9 cellular contexts compared by ENCODE assay signal in genomic region chr9:130847306-130848217, GRCh38. TPM values are rescaled to one million over a fixed set of nuclear protein-coding genes. Genes with fewer than 3 reads are reported as not detected.
A peak's percentile ranks its signal among the peaks of the same experiment; 100 is the strongest.
DNase-seq lines count a peak whose midpoint lies in the region; ATAC-seq and TF ChIP-seq lines count a peak whose summit lies in the region.
"Had no signal": no experiment of that assay in that cellular context is flagged by ENCODE, and none has a peak within 500 bp of the region (broad histone marks: within the 10 kb centered on the region; RNA-seq: fewer than 3 reads in every experiment).

No MANE protein-coding gene starts in this region.

- peaks cover 87% of the 10 kb centered on the region for H3F3A ChIP-seq in GM23248 (ENCODE audit: insufficient read depth)

- H3K9me2 ChIP-seq in GM23248 (ENCODE audit: insufficient read depth): no peaks in the 10 kb centered on the region

- no peak for TF ChIP-seq CTCF in adrenal gland (IDR thresholded peaks at IDR 0.05)

- H2AFZ ChIP-seq in GM23248: no peak overlapping the region

- peak overlapping the region; percentile 79 for H3K9ac ChIP-seq in GM23248

- peaks cover 65% of the 10 kb centered on the region for H3K4me1 ChIP-seq in GM23248 (ENCODE audit: insufficient read depth)
- peaks cover 32 to 51% of the 10 kb centered on the region in 2 donors for H3K4me1 ChIP-seq in adrenal gland (replicated peaks in 1 of 2)

- H3K4me3 ChIP-seq in GM23248: peak overlapping the region; percentile 61
- H3K4me3 ChIP-seq in adrenal gland: peak overlapping the region in 1 of 4 donors; percentile 37

- H3K27ac ChIP-seq in GM23248 (peak overlapping the region; percentile 96), adrenal gland (peak overlapping the region; percentile 76 to 94 (median 90))

- H4K20me1 ChIP-seq in GM23248 (ENCODE audit: insufficient read depth): no peaks in the 10 kb centered on the region

- H3K9me3 ChIP-seq in GM23248 (ENCODE audit: low read depth) (no peaks in the 10 kb centered on the region), adrenal gland (replicated peaks in 1 of 3) (no peaks in the 10 kb centered on the region)

- DNase-seq in GM23248 (peak; percentile 99), adrenal gland (peak in 6 of 7 donors; percentile 65 to 85 (median 84)), left cardiac atrium (peak; percentile 84), renal cortical epithelial cell (ENCODE audit: low read depth) (peak; percentile 98), SW480 (ENCODE audit: low spot score) (no peak), NCI-H2171 (lab: John Stamatoyannopoulos, UW) (no peak)
- DNase-seq: activated CD4-positive, alpha-beta memory T cell treated with anti-CD3 and anti-CD28 coated beads, Interleukin-2, amount 10 ng/mL, durations not matched to agents 7 days and 5 days had no signal

- WGBS in GM23248 (ENCODE audit: low coverage in 1 of 2, low lambda C conversion rate in 2 of 2, missing lambda C conversion rate in 2 of 2), 2 experiments: 1% methylated on average over 13 of the region's 13 CpGs
- 21 to 37% (median 26%) methylated on average over 13 of the region's 13 CpGs for WGBS in adrenal gland, 4 donors

- H3K4me2 ChIP-seq in GM23248 (ENCODE audit: unreplicated experiment): peak overlapping the region; percentile 84

- TF ChIP-seq POLR2A in adrenal gland (IDR thresholded peaks at IDR 0.05): peak in 1 of 2 donors; percentile 55

- H3K27me3 ChIP-seq in GM23248 (replicated peaks; ENCODE audit: insufficient read depth) (no peaks in the 10 kb centered on the region), adrenal gland (no peaks in the 10 kb centered on the region)

- H3K36me3 ChIP-seq in GM23248 (ENCODE audit: low read depth) (no peaks in the 10 kb centered on the region), adrenal gland (replicated peaks in 1 of 2) (no peaks in the 10 kb centered on the region)

- intact Hi-C loops in adrenal gland (cut with DNase I) (no loop called here), left cardiac atrium (cut with DNase I) (loop anchor here in 1 of 2 donors (5.0 kb wide), 1 partner anchor 135 kb away; no protein-coding TSS in a partner anchor)

- in situ Hi-C loops in GM23248 (cut with MboI): no loop called here

- ATAC-seq in left cardiac atrium (peak; percentile 89 to 90), HG03039 (IDR thresholded peaks at IDR 0.05; ENCODE audit: unreplicated experiment) (no peak), GM19023 (IDR thresholded peaks at IDR 0.05; ENCODE audit: unreplicated experiment) (no peak)

- H3K79me2 ChIP-seq in GM23248 (ENCODE audit: insufficient read depth): peaks cover 74% of the 10 kb centered on the region

RNA-seq across cellular contexts. Expression of gene ABL1, which starts 12.5 kb away (rescaled TPM):
- 66.1 and 68.2 TPM in 2 replicates for total RNA-seq in GM23248 (2014; rRNA removed; shearing (Covaris generic))
- polyA plus RNA-seq in GM23248 (2016; fragmentation: Nextera tagmentation; extraction: Ambion mirVana): 22.0 and 22.9 TPM in 2 replicates
- 10 to 100 TPM; 32.2 to 83.2 (median 55.9) TPM for total RNA-seq in adrenal gland
- 10 to 100 TPM; 30.0 to 52.1 (median 33.6) TPM for polyA plus RNA-seq in adrenal gland
- 10 to 100 TPM; 40.8 to 55.4 TPM for total RNA-seq in left cardiac atrium
- total RNA-seq in renal cortical epithelial cell: 42.4 and 94.1 TPM in 2 replicates

RNA-seq across cellular contexts. Expression of gene QRFP, which starts 49.0 kb away (rescaled TPM):
- total RNA-seq in GM23248 (2014; rRNA removed; shearing (Covaris generic)): not detected in 2 replicates
- polyA plus RNA-seq in GM23248 (2016; fragmentation: Nextera tagmentation; extraction: Ambion mirVana) (0.18 and 0.53 TPM in 2 replicates), adrenal gland (not detected)
- total RNA-seq in adrenal gland (not detected), left cardiac atrium (not detected), renal cortical epithelial cell (not detected in 2 replicates)
- total RNA-seq: activated CD4-positive, alpha-beta memory T cell treated with anti-CD3 and anti-CD28 coated beads, Interleukin-2, amount 10 ng/mL, durations not matched to agents 7 days and 5 days had no signal

Comparison
In these comparisons a context has a peak if more than half of its experiments do, and no peak if none do; other contexts are left out.
1. DNase-seq: peak in GM23248 (single experiment), adrenal gland (6 of 7), left cardiac atrium (single experiment) and renal cortical epithelial cell (single experiment); none in SW480 (single experiment) and NCI-H2171 (single experiment).
2. ATAC-seq: peak in left cardiac atrium (2 of 2); none in HG03039 (single experiment) and GM19023 (single experiment).